Comparison of ENCODE assay signal across 16 cellular contexts in genomic region chr2:130352229-130352628, GRCh38. TPM values are rescaled to one million over a fixed set of nuclear protein-coding genes. Genes with fewer than 3 reads are reported as not detected.
DNase-seq lines count a peak whose midpoint lies in the region; ATAC-seq, FAIRE-seq and TF ChIP-seq lines count a peak whose summit lies in the region.
"Had no signal": no experiment of that assay in that cellular context is flagged by ENCODE, and none has a peak within 500 bp of the region (broad histone marks: within the 10 kb centered on the region; RNA-seq: fewer than 3 reads in every experiment).

No MANE protein-coding gene starts in this region.

- no peaks in the 10 kb centered on the region for H3K9me2 ChIP-seq in Karpas-422 (replicated peaks; ENCODE audit: insufficient read depth, low read length)

- peaks cover 24% of the 10 kb centered on the region for H3K36me3 Mint-ChIP-seq in nephron progenitor cell (ENCODE audit: low read depth)

- in situ Hi-C loops in K562 (cut with MboI) (no loop called here), gastrocnemius medialis (cut with MboI; ENCODE audit: low sequenced_read_pairs in 4 of 4) (loop anchor here in 1 of 4 donors (25.0 kb wide), 1 partner anchor 735 kb away; the partner anchor contains the start of gene FAM168B)

- H3K9me3 Mint-ChIP-seq in nephron progenitor cell, result no peaks in the 10 kb centered on the region
- H3K9me3 Mint-ChIP-seq: activated naive CD4-positive, alpha-beta T cell treated with anti-CD3 and anti-CD28 coated beads, Interleukin-2, amount 50 U/mL, for 72 hours had no signal

- no peak for TF ChIP-seq POLR2A in K562 (conservative IDR thresholded peaks at IDR 0.05)
- TF ChIP-seq POLR2A in gastrocnemius medialis (IDR thresholded peaks at IDR 0.05), result no peak

- no peaks in the 10 kb centered on the region for H3K9me1 ChIP-seq in K562 (ENCODE audit: control insufficient read depth, insufficient read depth, low read length)

- TF ChIP-seq CTCF in K562 (IDR thresholded peaks at IDR 0.05 in 2 of 3, conservative IDR thresholded peaks at IDR 0.05 in 1 of 3; ENCODE audit: insufficient read depth in 2 of 3, low read depth in 1 of 3, low read length in 3 of 3) (no peak), nephron progenitor cell (IDR thresholded peaks at IDR 0.05) (no peak), gastrocnemius medialis (IDR thresholded peaks at IDR 0.05 in 4 of 5, conservative IDR thresholded peaks at IDR 0.05 in 1 of 5) (no peak)

- H3K9ac ChIP-seq in Karpas-422 (ENCODE audit: low read length), result peak overlapping the region; percentile 61
- H3K9ac ChIP-seq in K562 (ENCODE audit: insufficient read depth in 1 of 2, low read depth in 2 of 2, low read length in 2 of 2), result peak overlapping the region in 1 of 2 experiments; percentile 62; a peak in 1 of 4 replicates

- POLR2A ChIA-PET in K562 (lab: Yijun Ruan, JAX), result interaction anchor here (0.6 to 5.4 kb wide), 3 partner anchors 8 to 171 kb away, joined by 3 to 63 read pairs (median 3); partner anchors contain the start of genes IMP4 and SMPD4

- no TSS peak for BruUV-seq in K562 (replicated peaks; lab: Mats Ljungman, UMichigan)

- H3K4me2 ChIP-seq in Karpas-422 (ENCODE audit: low read depth, low read length, poor library complexity, severe bottlenecking), result peak overlapping the region; percentile 66
- peak overlapping the region; percentile 12; the same call in 1 of the 2 replicates for H3K4me2 ChIP-seq in K562 (ENCODE audit: insufficient read depth, low read length)

- peaks cover 15% of the 10 kb centered on the region; the same call in 1 of the 2 replicates for H3K36me3 ChIP-seq in Karpas-422 (ENCODE audit: insufficient read depth, low read length)
- H3K36me3 ChIP-seq in K562 (ENCODE audit: control insufficient read depth, insufficient read depth, low read length), result peaks cover 22% of the 10 kb centered on the region
- peaks cover 0 to 17% of the 10 kb centered on the region in 2 donors for H3K36me3 ChIP-seq in gastrocnemius medialis

- H3K4me1 Mint-ChIP-seq in nephron progenitor cell, result peaks cover 36% of the 10 kb centered on the region

- no peak for TF ChIP-seq EP300 in K562 (IDR thresholded peaks at IDR 0.05; ENCODE audit: low read length)

- CTCF ChIA-PET in K562 (lab: Yijun Ruan, JAX; ENCODE audit: low intra/inter-chr PET ratio), result no interaction called here

- peak overlapping the region; percentile 49 for H3K4me3 Mint-ChIP-seq in nephron progenitor cell

- H3K27me3 ChIP-seq in Karpas-422 (ENCODE audit: low read length), result no peaks in the 10 kb centered on the region
- no peaks in the 10 kb centered on the region for H3K27me3 ChIP-seq in K562 (ENCODE audit: control insufficient read depth in 2 of 2, insufficient read depth in 2 of 2, low read length in 2 of 2)
- H3K27me3 ChIP-seq in gastrocnemius medialis, result no peaks in the 10 kb centered on the region
- H3K27me3 ChIP-seq: foreskin keratinocyte had no signal

- H4K20me1 ChIP-seq in Karpas-422 (ENCODE audit: insufficient read depth, low read depth, low read length), result no peaks in the 10 kb centered on the region
- H4K20me1 ChIP-seq in K562 (replicated peaks; ENCODE audit: control insufficient read depth, insufficient read depth, low read length), result no peaks in the 10 kb centered on the region

- no peak for FAIRE-seq in K562 (lab: Jason Lieb, UNC)
- FAIRE-seq: bronchial epithelial cell had no signal

- no peak for TF ChIP-seq RAD21 in K562 (CRISPR knock-in tag; conservative IDR thresholded peaks at IDR 0.05 in 1 of 2, IDR thresholded peaks at IDR 0.05 in 1 of 2)

- H2AFZ ChIP-seq in Karpas-422 (ENCODE audit: low read length) (no peak overlapping the region), K562 (ENCODE audit: low read depth, low read length) (no peak overlapping the region)

- peak overlapping the region; percentile 60 for H3K27ac Mint-ChIP-seq in nephron progenitor cell

- H3K9me3 ChIP-seq in Karpas-422 (ENCODE audit: low read length) (no peaks in the 10 kb centered on the region), K562 (replicated peaks; ENCODE audit: control insufficient read depth, insufficient read depth, low read depth, low read length) (no peaks in the 10 kb centered on the region), gastrocnemius medialis (no peaks in the 10 kb centered on the region)

- H3K4me1 ChIP-seq in Karpas-422 (ENCODE audit: low read length) (peaks cover 84% of the 10 kb centered on the region), K562 (replicated peaks in 1 of 2; ENCODE audit: control insufficient read depth in 2 of 2, insufficient read depth in 2 of 2, low read length in 2 of 2) (peaks cover 5 to 31% of the 10 kb centered on the region in 2 experiments; a peak in 4 of 5 replicates), gastrocnemius medialis (peaks cover 13 to 21% of the 10 kb centered on the region in 2 donors)
- H3K4me1 ChIP-seq: foreskin keratinocyte had no signal

- WGBS in K562 (ENCODE audit: insufficient coverage, low coverage, missing lambda C conversion rate), result 75% methylated on average over 4 of the region's 6 CpGs

- ATAC-seq in K562, result no peak
- ATAC-seq in gastrocnemius medialis, result no peak
- no peak for ATAC-seq in HG03520 (IDR thresholded peaks at IDR 0.05; ENCODE audit: unreplicated experiment)
- ATAC-seq: activated naive CD4-positive, alpha-beta T cell treated with anti-CD3 and anti-CD28 coated beads, Interleukin-2, amount 50 U/mL, for 72 hours; foreskin keratinocyte; Panc1 had no signal

- DNase-seq in DMS79 (lab: John Stamatoyannopoulos, UW) (peak; percentile 19), Karpas-422 (peak; percentile 69), K562 (ENCODE audit: extremely low read depth in 1 of 4, low spot score in 3 of 4) (no peak), nephron progenitor cell (no peak), gastrocnemius medialis (no peak)
- no peak for DNase-seq in activated CD4-positive, alpha-beta T cell treated with anti-CD3 and anti-CD28 coated beads for 1 hour
- DNase-seq: activated T-cell treated with anti-CD3 and anti-CD28 coated beads for 4 hours, foreskin keratinocyte, H7, mammary epithelial cell, NCI-H1105 treated with DMSO at 0.1 percent for 48 hours, NCI-H446 treated with DMSO at 0.1 percent for 48 hours had no signal

- H3K4me3 ChIP-seq in Karpas-422 (ENCODE audit: low read length) (peak overlapping the region; percentile 36), K562 (no peak overlapping the region), gastrocnemius medialis (no peak overlapping the region)

- H3K27me3 Mint-ChIP-seq in nephron progenitor cell (ENCODE audit: low read depth, poor library complexity), result peaks cover 27% of the 10 kb centered on the region

- H3K27ac ChIP-seq in Karpas-422 (ENCODE audit: low read length) (peak overlapping the region; percentile 94), K562 (ENCODE audit: extremely low read depth, low read depth, low read length) (0 out of 3 replicates have a peak overlapping the region, but pooled peaks have one; percentile 8), gastrocnemius medialis (no peak overlapping the region)
- H3K27ac ChIP-seq: foreskin keratinocyte had no signal

- intact Hi-C loops in K562 (cut with micrococcal nuclease), result no loop called here
- intact Hi-C loops in gastrocnemius medialis (cut with DNase I; ENCODE audit: low total_unique reads), result no loop called here

- H3K79me2 ChIP-seq in Karpas-422 (ENCODE audit: low read length) (peaks cover 23% of the 10 kb centered on the region), K562 (ENCODE audit: control insufficient read depth, insufficient read depth, low read length) (peaks cover 19% of the 10 kb centered on the region)

TF ChIP-seq in K562, 482 proteins besides CTCF, POLR2A, EP300 and RAD21 (continues in another document):
- no peak for TF ChIP-seq SP1 (CRISPR knock-in tag; IDR thresholded peaks at IDR 0.05)

RNA-seq across cellular contexts. Expression of gene PTPN18, which starts 3.6 kb away (rescaled TPM):
- total RNA-seq in Karpas-422 (2014; rRNA removed; shearing (Covaris generic); ENCODE audit: low replicate concordance), result 229 and 264 TPM in 2 replicates
- 213 and 354 TPM in 2 replicates for total RNA-seq in K562 (2011; cell fraction: chromatin; rRNA removed; ENCODE audit: low replicate concordance)
- 191 TPM in 2 replicates for total RNA-seq in K562 (2011; cell fraction: nucleolus; rRNA removed)
- 220 and 291 TPM in 2 replicates for total RNA-seq in K562 (2011; cell fraction: nucleoplasm; rRNA removed)
- total RNA-seq in K562 (2014; rRNA removed), result 49.6 and 57.0 TPM in 2 replicates
- total RNA-seq in K562 (2014; rRNA removed; fragmentation: Illumina TruSeq; extraction: Trizol), result 36.9 and 37.6 TPM in 2 replicates
- total RNA-seq in K562 (2015; rRNA removed; fragmentation: Illumina TruSeq; extraction: Trizol), result 35.2 and 38.5 TPM in 2 replicates
- 64.0 and 64.4 TPM in 2 replicates for total RNA-seq in K562 (2021)
- polyA plus RNA-seq in K562 (2011; rRNA removed), result 51.0 and 58.7 TPM in 2 replicates
- 53.2 and 74.2 TPM in 2 replicates for polyA plus RNA-seq in K562 (2011; cell fraction: cytosol; rRNA removed)
- polyA plus RNA-seq in K562 (2011; cell fraction: nucleus; rRNA removed), result 140 and 232 TPM in 2 replicates
- 44.4 and 61.5 TPM in 2 replicates for polyA plus RNA-seq in K562 (2012)
- 79.5 and 90.7 TPM in 2 replicates for polyA plus RNA-seq in K562 (2014; fragmentation: Illumina TruSeq; extraction: Trizol)
- 10 to 100 TPM; 11.6 to 19.3 TPM for polyA plus RNA-seq in K562 (2014; fragmentation: Nextera tagmentation; extraction: Ambion mirVana)
- 67.4 and 76.7 TPM in 2 replicates for polyA plus RNA-seq in K562 (2014; rRNA removed)
- 42.3 and 45.7 TPM in 2 replicates for polyA minus RNA-seq in K562 (2011; rRNA and poly(A)+ RNA removed)
- 31.4 and 33.8 TPM in 2 replicates for polyA minus RNA-seq in K562 (2011; cell fraction: cytosol; rRNA and poly(A)+ RNA removed)
- polyA minus RNA-seq in K562 (2011; cell fraction: nucleus; rRNA and poly(A)+ RNA removed), result 74.3 and 76.3 TPM in 2 replicates
- 10 to 100 TPM in 1 of 4 donors, 1 to 10 TPM in 3; 3.0 to 15.2 (median 7.0) TPM for total RNA-seq in gastrocnemius medialis

RNA-seq across cellular contexts. Expression of gene IMP4, which starts 9.5 kb away (rescaled TPM):
- 233 and 379 TPM in 2 replicates for total RNA-seq in Karpas-422 (2014; rRNA removed; shearing (Covaris generic); ENCODE audit: low replicate concordance)
- 74.0 and 256 TPM in 2 replicates for total RNA-seq in K562 (2011; cell fraction: chromatin; rRNA removed; ENCODE audit: low replicate concordance)
- 209 and 220 TPM in 2 replicates for total RNA-seq in K562 (2011; cell fraction: nucleolus; rRNA removed)
- 139 and 147 TPM in 2 replicates for total RNA-seq in K562 (2011; cell fraction: nucleoplasm; rRNA removed)
- total RNA-seq in K562 (2014; rRNA removed), result 187 and 239 TPM in 2 replicates
- 42.1 and 52.9 TPM in 2 replicates for total RNA-seq in K562 (2014; rRNA removed; fragmentation: Illumina TruSeq; extraction: Trizol)
- total RNA-seq in K562 (2015; rRNA removed; fragmentation: Illumina TruSeq; extraction: Trizol), result 97.8 and 103 TPM in 2 replicates
- 164 and 167 TPM in 2 replicates for total RNA-seq in K562 (2021)
- 127 and 158 TPM in 2 replicates for polyA plus RNA-seq in K562 (2011; rRNA removed)
- 271 and 517 TPM in 2 replicates for polyA plus RNA-seq in K562 (2011; cell fraction: cytosol; rRNA removed)
- polyA plus RNA-seq in K562 (2011; cell fraction: nucleus; rRNA removed), result 407 and 557 TPM in 2 replicates
- 134 and 149 TPM in 2 replicates for polyA plus RNA-seq in K562 (2012)
- 100.0 and 155 TPM in 2 replicates for polyA plus RNA-seq in K562 (2014; fragmentation: Illumina TruSeq; extraction: Trizol)
- 10 to 100 TPM; 35.4 to 53.3 TPM for polyA plus RNA-seq in K562 (2014; fragmentation: Nextera tagmentation; extraction: Ambion mirVana)
- 209 and 231 TPM in 2 replicates for polyA plus RNA-seq in K562 (2014; rRNA removed)
- 51.7 and 70.1 TPM in 2 replicates for polyA minus RNA-seq in K562 (2011; rRNA and poly(A)+ RNA removed)
- 78.1 and 83.2 TPM in 2 replicates for polyA minus RNA-seq in K562 (2011; cell fraction: cytosol; rRNA and poly(A)+ RNA removed)
- polyA minus RNA-seq in K562 (2011; cell fraction: nucleus; rRNA and poly(A)+ RNA removed), result 115 and 121 TPM in 2 replicates
- 100 to 1,000 TPM; 114 to 179 (median 149) TPM for total RNA-seq in gastrocnemius medialis

Comparison
In these comparisons a context has a peak if more than half of its experiments do, and no peak if none do; other contexts are left out.
1. DNase-seq: peak in DMS79 (single experiment) and Karpas-422 (single experiment); none in K562 (0 of 4), nephron progenitor cell (single experiment), gastrocnemius medialis (0 of 2) and activated CD4-positive, alpha-beta T cell treated with anti-CD3 and anti-CD28 coated beads for 1 hour (single experiment).
2. H3K27ac ChIP-seq: peak in Karpas-422 (single experiment) and K562 (single experiment); none in gastrocnemius medialis (0 of 4).